Comparison of ENCODE assay signal across 17 cellular contexts in the genomic region with DNA sequence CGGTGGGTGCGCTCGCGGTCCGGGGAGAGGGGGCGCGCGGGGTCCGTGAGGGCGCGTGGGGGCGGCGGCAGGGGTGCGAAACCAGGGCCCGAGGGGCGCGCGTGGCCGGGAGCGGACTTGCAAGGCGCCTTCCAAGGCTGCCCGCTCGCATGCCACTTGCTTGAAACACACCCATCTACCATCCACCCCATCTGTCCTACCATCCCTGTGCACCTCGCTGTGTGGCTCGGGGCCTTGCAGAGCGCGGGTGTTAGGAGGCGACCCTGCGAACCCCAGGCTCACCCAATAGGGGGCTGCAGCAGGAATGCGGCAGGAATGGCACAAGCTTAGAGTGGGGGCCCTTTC. TPM values are rescaled to one million over a fixed set of nuclear protein-coding genes. Genes with fewer than 3 reads are reported as not detected.
DNase-seq lines count a peak whose midpoint lies in the region; ATAC-seq and TF ChIP-seq lines count a peak whose summit lies in the region.
"Had no signal": no experiment of that assay in that cellular context is flagged by ENCODE, and none has a peak within 500 bp of the region (broad histone marks: within the 10 kb centered on the region; RNA-seq: fewer than 3 reads in every experiment).

No MANE protein-coding gene starts in this region.

- H3K27ac Mint-ChIP-seq in neural crest cell (ENCODE audit: unreplicated experiment) (no peak overlapping the region), type B pancreatic cell (peak overlapping the region; percentile 16)
- H3K27ac Mint-ChIP-seq: activated B cell treated with CpG ODN at 0.5 μM for 24 hours, immature natural killer cell had no signal

- peak; percentile 14 to 21 for ATAC-seq in left cardiac atrium
- ATAC-seq: right lobe of liver; stimulated activated naive CD8-positive, alpha-beta T cell treated with anti-CD3 and anti-CD28 coated beads, Interleukin-15, amount 100 ng/mL, for 72 hours had no signal

- DNase-seq in activated effector memory CD4-positive, alpha-beta T cell treated with anti-CD3 and anti-CD28 coated beads, Interleukin-2, amount 50 U/mL, for 16 hours = peak; percentile 51
- DNase-seq in activated effector memory CD4-positive, alpha-beta T cell treated with Interleukin-2 at 50 U/mL for 16 hours = no peak
- no peak for DNase-seq in left cardiac atrium
- no peak for DNase-seq in neural crest cell (ENCODE audit: low read depth, low spot score)
- DNase-seq in type B pancreatic cell (ENCODE audit: extremely low spot score, unreplicated experiment) = no peak
- DNase-seq in NCI-H1417 (lab: John Stamatoyannopoulos, UW) = no peak
- no peak for DNase-seq in HPDE6-E6E7 (ENCODE audit: extremely low spot score)
- no peak for DNase-seq in glomerular visceral epithelial cell (ENCODE audit: extremely low spot score)
- DNase-seq: ACHN; activated B cell treated with CpG ODN at 0.5 μM for 24 hours; immature natural killer cell; NCI-H1417 treated with DMSO at 0.1 percent for 48 hours; stimulated activated naive CD8-positive, alpha-beta T cell treated with anti-CD3 and anti-CD28 coated beads, Interleukin-15, amount 100 ng/mL, for 72 hours; SW 1271 had no signal

- no peaks in the 10 kb centered on the region for H3K9me3 Mint-ChIP-seq in neural crest cell
- H3K9me3 Mint-ChIP-seq in type B pancreatic cell = peaks cover 7% of the 10 kb centered on the region
- H3K9me3 Mint-ChIP-seq: immature natural killer cell; stimulated activated naive CD8-positive, alpha-beta T cell treated with anti-CD3 and anti-CD28 coated beads, Interleukin-15, amount 100 ng/mL, for 72 hours had no signal

- intact Hi-C loops in left cardiac atrium (cut with DNase I) = loop anchor here (5.0 to 10.0 kb wide), 2 partner anchors 260 to 263 kb away; no protein-coding TSS in a partner anchor

- H3K27me3 Mint-ChIP-seq in neural crest cell (ENCODE audit: low read depth) = peaks cover 14% of the 10 kb centered on the region
- peaks cover 39% of the 10 kb centered on the region for H3K27me3 Mint-ChIP-seq in type B pancreatic cell

- H3K4me1 Mint-ChIP-seq in neural crest cell (peaks cover 26% of the 10 kb centered on the region), type B pancreatic cell (ENCODE audit: unreplicated experiment) (peaks cover 6% of the 10 kb centered on the region)
- H3K4me1 Mint-ChIP-seq: immature natural killer cell had no signal

- TF ChIP-seq CTCF in neural crest cell (conservative IDR thresholded peaks at IDR 0.05) (no peak), type B pancreatic cell (conservative IDR thresholded peaks at IDR 0.05) (peak; percentile 45)

- H3K4me3 Mint-ChIP-seq in neural crest cell = peak overlapping the region; percentile 66
- H3K4me3 Mint-ChIP-seq in type B pancreatic cell = peak overlapping the region; percentile 70
- H3K4me3 Mint-ChIP-seq: activated B cell treated with CpG ODN at 0.5 μM for 24 hours; immature natural killer cell; stimulated activated naive CD8-positive, alpha-beta T cell treated with anti-CD3 and anti-CD28 coated beads, Interleukin-15, amount 100 ng/mL, for 72 hours had no signal

- H3K36me3 Mint-ChIP-seq in neural crest cell (ENCODE audit: low read depth) = no peaks in the 10 kb centered on the region
- no peaks in the 10 kb centered on the region for H3K36me3 Mint-ChIP-seq in type B pancreatic cell
- H3K36me3 Mint-ChIP-seq: immature natural killer cell had no signal

RNA-seq across cellular contexts. Expression of a gene that starts 0.2 kb away (rescaled TPM):
- not detected for total RNA-seq in left cardiac atrium
- total RNA-seq in neural crest cell = 1.1 and 1.7 TPM in 2 replicates
- total RNA-seq in type B pancreatic cell (ENCODE audit: low replicate concordance) = 4.3 TPM in 1 of 2 replicates, not detected in the other
- total RNA-seq: activated B cell treated with CpG ODN at 0.5 μM for 24 hours, H4, NCI-H460, right lobe of liver had no signal

RNA-seq across cellular contexts. Expression of a gene that starts 37.7 kb away (rescaled TPM):
- total RNA-seq in left cardiac atrium (10 to 100 TPM; 23.8 to 32.4 TPM), neural crest cell (18.0 and 19.3 TPM in 2 replicates), type B pancreatic cell (ENCODE audit: low replicate concordance) (2.4 and 7.9 TPM in 2 replicates)
